ENCODE assay signal across 2 cellular contexts in genomic region chr16:51851111-51851510, GRCh38.
TF ChIP-seq lines count a peak whose summit lies in the region.

No MANE protein-coding gene starts in this region.

TF ChIP-seq in IMR-90, 13 proteins besides CTCF, POLR2A, EP300 and RAD21:
- TF ChIP-seq USF2 (IDR thresholded peaks at IDR 0.05; ENCODE audit: low read depth, low read length): no peak
- no peak for TF ChIP-seq CHD1 (IDR thresholded peaks at IDR 0.05; ENCODE audit: low read depth, low read length)
- no peak for TF ChIP-seq MXI1 (IDR thresholded peaks at IDR 0.05; ENCODE audit: borderline replicate concordance, low read depth, low read length)
- no peak for TF ChIP-seq RFX5 (IDR thresholded peaks at IDR 0.05; ENCODE audit: low read depth, low read length)
- TF ChIP-seq NFE2L2 (IDR thresholded peaks at IDR 0.05; ENCODE audit: low read depth, low read length): no peak

TF ChIP-seq in H1, 55 proteins besides CTCF, POLR2A, EP300 and RAD21:
- TF ChIP-seq SUZ12 (IDR thresholded peaks at IDR 0.05; ENCODE audit: low read length) (no peak), BRCA1 (IDR thresholded peaks at IDR 0.05; ENCODE audit: low read depth, low read length) (no peak), EZH2 (IDR thresholded peaks at IDR 0.05; ENCODE audit: low read depth, low read length, severe bottlenecking) (no peak), RFX5 (IDR thresholded peaks at IDR 0.05; ENCODE audit: borderline replicate concordance, low read depth, low read length) (no peak), TEAD4 (IDR thresholded peaks at IDR 0.05; ENCODE audit: low read depth, low read length) (no peak), SP1 (IDR thresholded peaks at IDR 0.05; ENCODE audit: low read depth, low read length) (no peak), RXRA (IDR thresholded peaks at IDR 0.05; ENCODE audit: insufficient read depth, low read depth, low read length) (no peak), CTBP2 (IDR thresholded peaks at IDR 0.05; ENCODE audit: borderline replicate concordance, insufficient read depth, insufficient read length, low read length) (no peak)
